In genomic region chr22:19604711-19605268, GRCh38 we compare ENCODE assay signal across 23 cellular contexts.
DNase-seq lines count a peak whose midpoint lies in the region; ATAC-seq and TF ChIP-seq lines count a peak whose summit lies in the region.
"Had no signal": no experiment of that assay in that cellular context is flagged by ENCODE, and none has a peak within 500 bp of the region (broad histone marks: within the 10 kb centered on the region; RNA-seq: fewer than 3 reads in every experiment).

No MANE protein-coding gene starts in this region.

- peak overlapping the region; percentile 88 to 98 for H3K27ac ChIP-seq in liver (ENCODE audit: low read depth in 1 of 2, low read length in 2 of 2)
- peak overlapping the region; percentile 71 for H3K27ac ChIP-seq in subcutaneous abdominal adipose tissue (ENCODE audit: low read depth, low read length)
- H3K27ac ChIP-seq: A549, body of pancreas, spleen, testis, WERI-Rb-1 had no signal

- ATAC-seq in T-helper 17 cell (no peak), GM21526 (IDR thresholded peaks at IDR 0.05; ENCODE audit: low FRiP score, unreplicated experiment) (no peak)
- ATAC-seq: A549; body of pancreas; GM12878; natural killer cell treated with Interleukin-12 subunit alpha and Interleukin-12 subunit beta and Interleukin-15 and Interleukin-18, amount 100 ng/mL, for 72 hours had no signal

- H3K36me3 Mint-ChIP-seq in activated naive CD4-positive, alpha-beta T cell treated with anti-CD3 and anti-CD28 coated beads, Interleukin-2, amount 10 ng/mL, durations not matched to agents 7 days and 5 days = peaks cover 14% of the 10 kb centered on the region
- H3K36me3 Mint-ChIP-seq in T-helper 17 cell (ENCODE audit: low read depth) = no peaks in the 10 kb centered on the region
- H3K36me3 Mint-ChIP-seq: activated naive CD8-positive, alpha-beta T cell; memory B cell; natural killer cell treated with Interleukin-12 subunit alpha and Interleukin-12 subunit beta and Interleukin-15 and Interleukin-18, amount 100 ng/mL, for 72 hours had no signal

- WGBS in liver = 22% methylated on average over 9 of the region's 9 CpGs

- H3K36me3 ChIP-seq in liver (ENCODE audit: control insufficient read depth in 4 of 4, insufficient read depth in 3 of 4, low read depth in 1 of 4, low read length in 3 of 4) = no peaks in the 10 kb centered on the region
- H3K36me3 ChIP-seq in subcutaneous abdominal adipose tissue (ENCODE audit: control insufficient read depth in 5 of 5, insufficient read depth in 5 of 5, low read length in 5 of 5) = no peaks in the 10 kb centered on the region
- H3K36me3 ChIP-seq in H7 (replicated peaks; ENCODE audit: control insufficient read depth, insufficient read depth, low read length) = no peaks in the 10 kb centered on the region
- H3K36me3 ChIP-seq: gastroesophageal sphincter, spleen, WERI-Rb-1 had no signal

- no peak for DNase-seq in activated naive CD4-positive, alpha-beta T cell treated with anti-CD3 and anti-CD28 coated beads, Interleukin-2, amount 10 ng/mL, durations not matched to agents 7 days and 5 days
- no peak for DNase-seq in activated naive CD4-positive, alpha-beta T cell treated with Interleukin-2 at 50 U/mL for 16 hours
- no peak for DNase-seq in T-helper 17 cell
- no peak for DNase-seq in H7
- DNase-seq in Kasumi-1 (lab: John Stamatoyannopoulos, UW) = no peak
- DNase-seq: activated CD4-positive, alpha-beta memory T cell treated with anti-CD3 and anti-CD28 coated beads, Interleukin-2, amount 10 ng/mL, durations not matched to agents 7 days and 5 days; activated T-cell treated with anti-CD3 and anti-CD28 coated beads, Interleukin-2, amount 50 U/mL, for 24 hours; body of pancreas; cortex of kidney; GF-D8; NCI-H187 treated with DMSO at 0.1 percent for 48 hours; spleen; testis; WERI-Rb-1 had no signal

- CTCF ChIA-PET in activated naive CD4-positive, alpha-beta T cell treated with anti-CD3 and anti-CD28 coated beads, Interleukin-2, amount 10 ng/mL, durations not matched to agents 7 days and 5 days (lab: Charles Lee) = no interaction called here

- H3K4me1 ChIP-seq in liver (ENCODE audit: control insufficient read depth in 4 of 4, insufficient read depth in 4 of 4, low read length in 3 of 4) (peaks cover 12 to 46% (median 25%) of the 10 kb centered on the region in 4 donors), subcutaneous abdominal adipose tissue (ENCODE audit: control insufficient read depth in 5 of 5, insufficient read depth in 5 of 5, low read length in 5 of 5) (peaks cover 0 to 47% (median 3%) of the 10 kb centered on the region in 5 donors)
- H3K4me1 ChIP-seq: A549, body of pancreas had no signal

- H3K27me3 ChIP-seq in liver (ENCODE audit: control insufficient read depth in 4 of 4, insufficient read depth in 4 of 4, low read length in 3 of 4) = no peaks in the 10 kb centered on the region
- peaks cover 0 to 32% (median 18%) of the 10 kb centered on the region in 5 donors for H3K27me3 ChIP-seq in subcutaneous abdominal adipose tissue (ENCODE audit: control insufficient read depth in 5 of 5, insufficient read depth in 4 of 5, low read length in 5 of 5)
- H3K27me3 ChIP-seq in H7 (ENCODE audit: control insufficient read depth, insufficient read depth, low read length) = no peaks in the 10 kb centered on the region
- H3K27me3 ChIP-seq: body of pancreas, testis had no signal

- H3K4me3 ChIP-seq in liver (ENCODE audit: low read depth in 1 of 3, low read length in 3 of 3) (no peak overlapping the region), subcutaneous abdominal adipose tissue (ENCODE audit: low read depth in 1 of 5, low read length in 5 of 5) (no peak overlapping the region), H7 (ENCODE audit: insufficient read depth, low read depth, low read length) (no peak overlapping the region)
- H3K4me3 ChIP-seq: A549, body of pancreas, gastroesophageal sphincter, GM12878, spleen, testis had no signal

- H3K27me3 Mint-ChIP-seq in activated naive CD4-positive, alpha-beta T cell treated with anti-CD3 and anti-CD28 coated beads, Interleukin-2, amount 10 ng/mL, durations not matched to agents 7 days and 5 days = no peaks in the 10 kb centered on the region
- H3K27me3 Mint-ChIP-seq in T-helper 17 cell = no peaks in the 10 kb centered on the region
- H3K27me3 Mint-ChIP-seq: activated naive CD8-positive, alpha-beta T cell; activated T-cell treated with anti-CD3 and anti-CD28 coated beads, Interleukin-2, amount 50 U/mL, for 24 hours had no signal

- H3K9ac ChIP-seq in liver (ENCODE audit: low read depth in 1 of 2, low read length in 2 of 2) (peak overlapping the region; percentile 5 to 49), subcutaneous abdominal adipose tissue (ENCODE audit: low read length in 5 of 5) (no peak overlapping the region)

- no peak overlapping the region for H3K4me3 Mint-ChIP-seq in activated naive CD4-positive, alpha-beta T cell treated with anti-CD3 and anti-CD28 coated beads, Interleukin-2, amount 10 ng/mL, durations not matched to agents 7 days and 5 days
- H3K4me3 Mint-ChIP-seq in T-helper 17 cell = peak overlapping the region; percentile 10
- H3K4me3 Mint-ChIP-seq: activated CD4-positive, alpha-beta memory T cell treated with anti-CD3 and anti-CD28 coated beads, Interleukin-2, amount 10 ng/mL, durations not matched to agents 7 days and 5 days; activated naive CD8-positive, alpha-beta T cell; activated T-cell treated with anti-CD3 and anti-CD28 coated beads, Interleukin-2, amount 50 U/mL, for 24 hours; memory B cell; natural killer cell treated with Interleukin-12 subunit alpha and Interleukin-12 subunit beta and Interleukin-15 and Interleukin-18, amount 100 ng/mL, for 72 hours had no signal

- peak overlapping the region; percentile 1 for H3K27ac Mint-ChIP-seq in activated naive CD4-positive, alpha-beta T cell treated with anti-CD3 and anti-CD28 coated beads, Interleukin-2, amount 10 ng/mL, durations not matched to agents 7 days and 5 days
- peak overlapping the region; percentile 64 for H3K27ac Mint-ChIP-seq in T-helper 17 cell
- H3K27ac Mint-ChIP-seq: activated CD4-positive, alpha-beta memory T cell treated with anti-CD3 and anti-CD28 coated beads, Interleukin-2, amount 10 ng/mL, durations not matched to agents 7 days and 5 days; activated naive CD8-positive, alpha-beta T cell; activated T-cell treated with anti-CD3 and anti-CD28 coated beads, Interleukin-2, amount 50 U/mL, for 24 hours; memory B cell; natural killer cell treated with Interleukin-12 subunit alpha and Interleukin-12 subunit beta and Interleukin-15 and Interleukin-18, amount 100 ng/mL, for 72 hours had no signal

- peaks cover 71% of the 10 kb centered on the region for H3K4me1 Mint-ChIP-seq in activated naive CD4-positive, alpha-beta T cell treated with anti-CD3 and anti-CD28 coated beads, Interleukin-2, amount 10 ng/mL, durations not matched to agents 7 days and 5 days
- peaks cover 19% of the 10 kb centered on the region for H3K4me1 Mint-ChIP-seq in T-helper 17 cell

- H3K9me3 Mint-ChIP-seq in activated naive CD4-positive, alpha-beta T cell treated with anti-CD3 and anti-CD28 coated beads, Interleukin-2, amount 10 ng/mL, durations not matched to agents 7 days and 5 days = peaks cover 14% of the 10 kb centered on the region
- H3K9me3 Mint-ChIP-seq: activated CD4-positive, alpha-beta memory T cell treated with anti-CD3 and anti-CD28 coated beads, Interleukin-2, amount 10 ng/mL, durations not matched to agents 7 days and 5 days; activated T-cell treated with anti-CD3 and anti-CD28 coated beads, Interleukin-2, amount 50 U/mL, for 24 hours; memory B cell; natural killer cell treated with Interleukin-12 subunit alpha and Interleukin-12 subunit beta and Interleukin-15 and Interleukin-18, amount 100 ng/mL, for 72 hours had no signal

- no peaks in the 10 kb centered on the region for H3K9me3 ChIP-seq in T-helper 17 cell (ENCODE audit: control insufficient read depth, low read length, poor library complexity, severe bottlenecking)
- no peaks in the 10 kb centered on the region for H3K9me3 ChIP-seq in liver (ENCODE audit: control insufficient read depth in 4 of 4, low read length in 3 of 4)
- H3K9me3 ChIP-seq in subcutaneous abdominal adipose tissue (ENCODE audit: control insufficient read depth in 5 of 5, low read length in 5 of 5) = no peaks in the 10 kb centered on the region
- H3K9me3 ChIP-seq: A549, body of pancreas, gastroesophageal sphincter, spleen, testis had no signal

- peak in 1 of 2 donors; percentile 40 for TF ChIP-seq RAD21 in liver (IDR thresholded peaks at IDR 0.05)

- TF ChIP-seq CTCF in liver (IDR thresholded peaks at IDR 0.05; ENCODE audit: low read depth, low read length, missing input control) = no peak

TF ChIP-seq in liver, 16 proteins besides CTCF, POLR2A, EP300 and RAD21 (continues in another document):
- TF ChIP-seq YY1 (IDR thresholded peaks at IDR 0.05) = no peak
- TF ChIP-seq NR2F2 (IDR thresholded peaks at IDR 0.05) = peak; percentile 83
- peak; percentile 8 for TF ChIP-seq HNF4G (IDR thresholded peaks at IDR 0.05)
- peak; percentile 81 for TF ChIP-seq SP1 (IDR thresholded peaks at IDR 0.05)
- TF ChIP-seq ATF3 (IDR thresholded peaks at IDR 0.05) = peak; percentile 78
- TF ChIP-seq MAX (IDR thresholded peaks at IDR 0.05) = no peak
- peak in 1 of 2 donors; percentile 39 for TF ChIP-seq GABPA (IDR thresholded peaks at IDR 0.05 in 1 of 2, conservative IDR thresholded peaks at IDR 0.05 in 1 of 2)
- TF ChIP-seq ZBTB33 (IDR thresholded peaks at IDR 0.05) = no peak
- peak; percentile 24 for TF ChIP-seq FOXA2 (IDR thresholded peaks at IDR 0.05)
- TF ChIP-seq HNF4A (conservative IDR thresholded peaks at IDR 0.05) = peak; percentile 66 to 72

Comparison
In these comparisons a context has a peak if more than half of its experiments do, and no peak if none do; other contexts are left out.
1. H3K9ac ChIP-seq: peak in liver (2 of 2); none in subcutaneous abdominal adipose tissue (0 of 5).